Comparison of ENCODE assay signal across 18 cellular contexts in genomic region chr5:84430863-84431663, GRCh38. TPM values are rescaled to one million over a fixed set of nuclear protein-coding genes. Genes with fewer than 3 reads are reported as not detected.
DNase-seq lines count a peak whose midpoint lies in the region; ATAC-seq and TF ChIP-seq lines count a peak whose summit lies in the region.
"Had no signal": no experiment of that assay in that cellular context is flagged by ENCODE, and none has a peak within 500 bp of the region (broad histone marks: within the 10 kb centered on the region; RNA-seq: fewer than 3 reads in every experiment).

No MANE protein-coding gene starts in this region.

- no peak for ATAC-seq in HG03432 (IDR thresholded peaks at IDR 0.05; ENCODE audit: unreplicated experiment)
- ATAC-seq: Right ventricle myocardium inferior, T-cell had no signal

- H3K36me3 ChIP-seq in spleen (no peaks in the 10 kb centered on the region), suprapubic skin (no peaks in the 10 kb centered on the region)
- H3K36me3 ChIP-seq: neural progenitor cell had no signal

- H3K4me1 ChIP-seq in spleen (no peaks in the 10 kb centered on the region), suprapubic skin (peaks cover 15% of the 10 kb centered on the region)

- H3K4me3 ChIP-seq in fibroblast of pulmonary artery (replicated peaks; ENCODE audit: low read depth, low read length) (no peak overlapping the region), spleen (no peak overlapping the region), suprapubic skin (no peak overlapping the region)
- H3K4me3 ChIP-seq: neural progenitor cell had no signal

- H3K27ac ChIP-seq in spleen (no peak overlapping the region), suprapubic skin (no peak overlapping the region)
- H3K27ac ChIP-seq: neural progenitor cell had no signal

- 45 to 88% (median 79%) methylated on average over 3 of the region's 3 CpGs for WGBS in spleen, 5 donors
- 64% methylated on average over 2 of the region's 3 CpGs for WGBS in suprapubic skin

- no peak for TF ChIP-seq POLR2A in spleen (IDR thresholded peaks at IDR 0.05)
- TF ChIP-seq POLR2A in suprapubic skin (IDR thresholded peaks at IDR 0.05), result no peak

- DNase-seq in NCI-H82 (lab: John Stamatoyannopoulos, UW) (peak; percentile 24), NCI-H82 treated with DMSO at 0.1 percent for 48 hours (lab: John Stamatoyannopoulos, UW; ENCODE audit: unreplicated experiment) (no peak), RPMI7951 (ENCODE audit: low read depth) (peak; percentile 74), fibroblast of pulmonary artery (ENCODE audit: low read depth) (peak; percentile 39), superior temporal gyrus (ENCODE audit: extremely low spot score) (peak; percentile 52), spleen (no peak), suprapubic skin (ENCODE audit: low spot score in 2 of 2) (no peak)
- DNase-seq: ACHN; activated naive CD4-positive, alpha-beta T cell; activated T-cell treated with anti-CD3 and anti-CD28 coated beads for 4 hours; CD4-positive, CD25-positive, alpha-beta regulatory T cell; cerebellar nuclear complex; DMS79 treated with DMSO at 0.1 percent for 48 hours; T-cell; trophoblast cell had no signal

- H3K27me3 ChIP-seq in spleen (replicated peaks in 1 of 7), result no peaks in the 10 kb centered on the region
- H3K27me3 ChIP-seq in suprapubic skin, result no peaks in the 10 kb centered on the region
- H3K27me3 ChIP-seq: neural progenitor cell had no signal

- no peak for TF ChIP-seq EP300 in suprapubic skin (IDR thresholded peaks at IDR 0.05)

- intact Hi-C loops in spleen (cut with DNase I; ENCODE audit: low total_unique reads), result no loop called here

- H3K9me3 ChIP-seq in spleen (peaks cover 0 to 18% (median 8%) of the 10 kb centered on the region in 8 donors), suprapubic skin (no peaks in the 10 kb centered on the region)

- no peak for TF ChIP-seq CTCF in fibroblast of pulmonary artery (IDR thresholded peaks at IDR 0.05; ENCODE audit: low read length, missing control alignments)
- no peak for TF ChIP-seq CTCF in spleen (IDR thresholded peaks at IDR 0.05 in 8 of 11, conservative IDR thresholded peaks at IDR 0.05 in 3 of 11)
- TF ChIP-seq CTCF in suprapubic skin (IDR thresholded peaks at IDR 0.05), result no peak

RNA-seq across cellular contexts. Expression of gene EDIL3, which starts 46.4 kb away (rescaled TPM):
- 45.8 and 58.4 TPM in 2 replicates for total RNA-seq in RPMI7951 (2014; rRNA removed; shearing (Covaris generic))
- total RNA-seq in spleen, result 1 to 10 TPM in 6 of 7 donors, under 1 TPM in 1; 0.61 to 2.9 (median 2.4) TPM
- 1 to 10 TPM in 2 of 3 donors, under 1 TPM in 1; 0.83 to 2.0 (median 1.1) TPM for polyA plus RNA-seq in spleen
- total RNA-seq in suprapubic skin, result 10 to 100 TPM in 3 of 4 donors, 1 to 10 TPM in 1; 9.4 to 21.5 (median 17.5) TPM
- total RNA-seq: CD4-positive, CD25-positive, alpha-beta regulatory T cell had no signal
- polyA plus RNA-seq: CD4-positive, CD25-positive, alpha-beta regulatory T cell had no signal

Comparison
In these comparisons a context has a peak if more than half of its experiments do, and no peak if none do; other contexts are left out.
1. DNase-seq: peak in NCI-H82 (single experiment), RPMI7951 (single experiment), fibroblast of pulmonary artery (single experiment) and superior temporal gyrus (single experiment); none in NCI-H82 treated with DMSO at 0.1 percent for 48 hours (single experiment), spleen (single experiment) and suprapubic skin (0 of 2).